ENCODE assay signal across 10 cellular contexts in genomic region chr17:72388765-72389473, GRCh38.
DNase-seq lines count a peak whose midpoint lies in the region; ATAC-seq, FAIRE-seq and TF ChIP-seq lines count a peak whose summit lies in the region.
"Had no signal": no experiment of that assay in that cellular context is flagged by ENCODE, and none has a peak within 500 bp of the region (broad histone marks: within the 10 kb centered on the region; RNA-seq: fewer than 3 reads in every experiment).

No MANE protein-coding gene starts in this region.

- no peak overlapping the region for H3K9ac ChIP-seq in SK-N-SH

- H3K27me3 ChIP-seq in SK-N-SH (ENCODE audit: insufficient read depth) (no peaks in the 10 kb centered on the region), vagina (no peaks in the 10 kb centered on the region)

- DNase-seq in A549 (ENCODE audit: low read depth in 1 of 2, low spot score in 1 of 2), result peak; percentile 87 to 90
- DNase-seq in SK-N-SH, result no peak
- no peak for DNase-seq in NCI-H128 (lab: John Stamatoyannopoulos, UW; ENCODE audit: unreplicated experiment)
- no peak for DNase-seq in activated CD4-positive, alpha-beta memory T cell treated with anti-CD3 and anti-CD28 coated beads for 36 hours
- DNase-seq in vagina (ENCODE audit: extremely low spot score in 2 of 2), result no peak
- no peak for DNase-seq in NCI-H1105 treated with DMSO at 0.1 percent for 48 hours (lab: John Stamatoyannopoulos, UW)
- DNase-seq: activated naive CD4-positive, alpha-beta T cell treated with anti-CD3 and anti-CD28 coated beads, Interleukin-2, amount 50 U/mL, for 16 hours; NCI-H226 had no signal

- 52% methylated on average over 10 of the region's 10 CpGs for WGBS in A549 (ENCODE audit: missing lambda C conversion rate)
- 71% methylated on average over 10 of the region's 10 CpGs for WGBS in SK-N-SH (ENCODE audit: low lambda C conversion rate)

- no peak overlapping the region for H2AFZ ChIP-seq in SK-N-SH (ENCODE audit: low read depth)

- TF ChIP-seq POLR2A in A549 (IDR thresholded peaks at IDR 0.05; ENCODE audit: low read length) (no peak), vagina (IDR thresholded peaks at IDR 0.05) (no peak)

- H3F3A ChIP-seq in SK-N-SH (replicated peaks; ENCODE audit: insufficient read depth), result peaks cover 40% of the 10 kb centered on the region

- TF ChIP-seq RAD21 in A549 (conservative IDR thresholded peaks at IDR 0.05 in 1 of 2, IDR thresholded peaks at IDR 0.05 in 1 of 2), result peak; percentile 77 to 87
- peak; percentile 39 for TF ChIP-seq RAD21 in SK-N-SH (IDR thresholded peaks at IDR 0.05; ENCODE audit: low read length)

- H3K27me3 Mint-ChIP-seq in activated CD4-positive, alpha-beta memory T cell treated with anti-CD3 and anti-CD28 coated beads for 36 hours, result peaks cover 7% of the 10 kb centered on the region

- TF ChIP-seq EP300 in A549 (IDR thresholded peaks at IDR 0.05) (peak; percentile 60 to 75; a peak in 3 of 5 replicates), SK-N-SH (IDR thresholded peaks at IDR 0.05; ENCODE audit: borderline replicate concordance in 1 of 2, low read depth in 1 of 2, low read length in 1 of 2) (peak in 1 of 2 experiments; percentile 75; a peak in 1 of 4 replicates)

- TF ChIP-seq CTCF in A549 (IDR thresholded peaks at IDR 0.05) (peak; percentile 55), SK-N-SH (IDR thresholded peaks at IDR 0.05) (peak; percentile 45), vagina (IDR thresholded peaks at IDR 0.05) (no peak)

- no peaks in the 10 kb centered on the region for H3K36me3 Mint-ChIP-seq in activated CD4-positive, alpha-beta memory T cell treated with anti-CD3 and anti-CD28 coated beads for 36 hours

- POLR2A ChIA-PET in A549 (lab: Yijun Ruan, JAX) (interaction anchor here (0.5 to 1.0 kb wide), 2 partner anchors 16 to 267 kb away, joined by 3 read pairs; no protein-coding TSS in a partner anchor), SK-N-SH (lab: Yijun Ruan, JAX) (no interaction called here)
- POLR2A ChIA-PET in activated CD4-positive, alpha-beta memory T cell treated with anti-CD3 and anti-CD28 coated beads for 36 hours (lab: Charles Lee), result no interaction called here

- H4K20me1 ChIP-seq in SK-N-SH (ENCODE audit: insufficient read depth), result no peaks in the 10 kb centered on the region

- CTCF ChIA-PET in A549 (lab: Yijun Ruan, JAX), result interaction anchor here (0.5 to 2.8 kb wide), 40 partner anchors 9 to 1271 kb away, joined by 3 to 26 read pairs (median 4); partner anchors contain the start of gene SOX9
- CTCF ChIA-PET in SK-N-SH (lab: Yijun Ruan, JAX), result interaction anchor here (0.7 to 1.2 kb wide), 7 partner anchors 9 to 147 kb away, joined by 3 to 5 read pairs (median 4); no protein-coding TSS in a partner anchor
- CTCF ChIA-PET in activated CD4-positive, alpha-beta memory T cell treated with anti-CD3 and anti-CD28 coated beads for 36 hours (lab: Charles Lee), result no interaction called here

- no peak overlapping the region for H3K27ac Mint-ChIP-seq in activated CD4-positive, alpha-beta memory T cell treated with anti-CD3 and anti-CD28 coated beads for 36 hours

- H3K27ac ChIP-seq in A549 (peak overlapping the region; percentile 76 to 85), SK-N-SH (ENCODE audit: low read depth in 2 of 2, low read length in 1 of 2) (peak overlapping the region in 1 of 2 experiments; percentile 93; a peak in 2 of 4 replicates), vagina (no peak overlapping the region)

- intact Hi-C loops in activated CD4-positive, alpha-beta memory T cell treated with anti-CD3 and anti-CD28 coated beads for 36 hours (cut with micrococcal nuclease), result no loop called here
- intact Hi-C loops in vagina (cut with DNase I), result no loop called here

- no peaks in the 10 kb centered on the region for H3K4me1 Mint-ChIP-seq in activated CD4-positive, alpha-beta memory T cell treated with anti-CD3 and anti-CD28 coated beads for 36 hours (ENCODE audit: low read depth)

- H3K9me2 ChIP-seq in SK-N-SH, result no peaks in the 10 kb centered on the region

- no peaks in the 10 kb centered on the region for H3K79me2 ChIP-seq in SK-N-SH (ENCODE audit: insufficient read depth)

- peaks cover 87% of the 10 kb centered on the region for H3K4me1 ChIP-seq in A549
- peaks cover 6 to 67% of the 10 kb centered on the region in 2 experiments; a peak in 3 of 4 replicates for H3K4me1 ChIP-seq in SK-N-SH (ENCODE audit: control insufficient read depth in 1 of 2, insufficient read depth in 2 of 2, low read depth in 1 of 2, low read length in 1 of 2)
- peaks cover 8% of the 10 kb centered on the region for H3K4me1 ChIP-seq in vagina

- H3K9me3 ChIP-seq in A549 (no peaks in the 10 kb centered on the region), SK-N-SH (no peaks in the 10 kb centered on the region), vagina (no peaks in the 10 kb centered on the region)

- H3K4me3 Mint-ChIP-seq in activated CD4-positive, alpha-beta memory T cell treated with anti-CD3 and anti-CD28 coated beads for 36 hours, result no peak overlapping the region

- no peaks in the 10 kb centered on the region for H3K36me3 ChIP-seq in SK-N-SH (replicated peaks in 1 of 2; ENCODE audit: control insufficient read depth in 1 of 2, insufficient read depth in 2 of 2, low read length in 1 of 2)
- no peaks in the 10 kb centered on the region for H3K36me3 ChIP-seq in vagina

- H3K4me3 ChIP-seq in A549 (no peak overlapping the region), SK-N-SH (ENCODE audit: low read depth in 2 of 2, low read length in 1 of 2) (no peak overlapping the region), vagina (no peak overlapping the region)

- peak; percentile 76 for FAIRE-seq in A549 (lab: Jason Lieb, UNC)

- peak; percentile 65 to 76 for ATAC-seq in A549
- ATAC-seq in GM18873 (IDR thresholded peaks at IDR 0.05; ENCODE audit: low FRiP score, unreplicated experiment), result peak; percentile 63
- ATAC-seq in HG03135 (IDR thresholded peaks at IDR 0.05; ENCODE audit: unreplicated experiment), result peak; percentile 48

- H3K4me2 ChIP-seq in A549 (peak overlapping the region; percentile 50), SK-N-SH (no peak overlapping the region)

- no peaks in the 10 kb centered on the region for H3K9me3 Mint-ChIP-seq in activated CD4-positive, alpha-beta memory T cell treated with anti-CD3 and anti-CD28 coated beads for 36 hours

TF ChIP-seq in A549, 52 proteins besides CTCF, POLR2A, EP300 and RAD21 (continues in another document):
- peak; percentile 81 for TF ChIP-seq SMC3 (IDR thresholded peaks at IDR 0.05)
- TF ChIP-seq RCOR1 (IDR thresholded peaks at IDR 0.05; ENCODE audit: low read depth, low read length), result no peak
- TF ChIP-seq JUN (IDR thresholded peaks at IDR 0.05), result peak; percentile 38 to 78; a peak in 4 of 5 replicates
- no peak for TF ChIP-seq KDM1A (IDR thresholded peaks at IDR 0.05; ENCODE audit: low read depth)
- TF ChIP-seq, protein P1, sequence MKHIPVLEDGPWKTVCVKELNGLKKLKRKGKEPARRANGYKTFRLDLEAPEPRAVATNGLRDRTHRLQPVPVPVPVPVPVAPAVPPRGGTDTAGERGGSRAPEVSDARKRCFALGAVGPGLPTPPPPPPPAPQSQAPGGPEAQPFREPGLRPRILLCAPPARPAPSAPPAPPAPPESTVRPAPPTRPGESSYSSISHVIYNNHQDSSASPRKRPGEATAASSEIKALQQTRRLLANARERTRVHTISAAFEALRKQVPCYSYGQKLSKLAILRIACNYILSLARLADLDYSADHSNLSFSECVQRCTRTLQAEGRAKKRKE (CRISPR knock-in tag; IDR thresholded peaks at IDR 0.05; ENCODE audit: low read depth), result peak; percentile 84; the same call in 1 of the 2 replicates
- no peak for TF ChIP-seq ZC3H11A (IDR thresholded peaks at IDR 0.05)
- no peak for TF ChIP-seq MAZ (IDR thresholded peaks at IDR 0.05; ENCODE audit: borderline replicate concordance, low read depth, low read length)
- no peak for TF ChIP-seq HOXB5 (CRISPR knock-in tag; IDR thresholded peaks at IDR 0.05)
- no peak for TF ChIP-seq KDM5A (IDR thresholded peaks at IDR 0.05)
- TF ChIP-seq USF2 (IDR thresholded peaks at IDR 0.05), result no peak
- no peak for TF ChIP-seq RARB (CRISPR knock-in tag; IDR thresholded peaks at IDR 0.05)

TF ChIP-seq in SK-N-SH, 30 proteins besides CTCF, POLR2A, EP300 and RAD21:
- no peak for TF ChIP-seq GABPA (IDR thresholded peaks at IDR 0.05; ENCODE audit: low read depth)
- TF ChIP-seq FOSL2 (IDR thresholded peaks at IDR 0.05; ENCODE audit: borderline replicate concordance, low read depth), result peak; percentile 42; the same call in 1 of the 2 replicates
- TF ChIP-seq, protein P2, sequence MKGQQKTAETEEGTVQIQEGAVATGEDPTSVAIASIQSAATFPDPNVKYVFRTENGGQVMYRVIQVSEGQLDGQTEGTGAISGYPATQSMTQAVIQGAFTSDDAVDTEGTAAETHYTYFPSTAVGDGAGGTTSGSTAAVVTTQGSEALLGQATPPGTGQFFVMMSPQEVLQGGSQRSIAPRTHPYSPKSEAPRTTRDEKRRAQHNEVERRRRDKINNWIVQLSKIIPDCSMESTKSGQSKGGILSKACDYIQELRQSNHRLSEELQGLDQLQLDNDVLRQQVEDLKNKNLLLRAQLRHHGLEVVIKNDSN (IDR thresholded peaks at IDR 0.05; ENCODE audit: borderline replicate concordance, low read depth), result no peak
- TF ChIP-seq TCF12 (IDR thresholded peaks at IDR 0.05), result peak; percentile 85
- no peak for TF ChIP-seq CHD2 (IDR thresholded peaks at IDR 0.05; ENCODE audit: low read length, partially characterized antibody)
- no peak for TF ChIP-seq USF2 (IDR thresholded peaks at IDR 0.05; ENCODE audit: borderline replicate concordance, low read depth, low read length)
- 0 out of 2 replicates have a peak, but pooled peaks have one; percentile 27 for TF ChIP-seq SMC3 (IDR thresholded peaks at IDR 0.05; ENCODE audit: low read depth, low read length)

Comparison
In these comparisons a context has a peak if more than half of its experiments do, and no peak if none do; other contexts are left out.
1. DNase-seq: peak in A549 (2 of 2); none in SK-N-SH (single experiment), NCI-H128 (single experiment), activated CD4-positive, alpha-beta memory T cell treated with anti-CD3 and anti-CD28 coated beads for 36 hours (single experiment), vagina (0 of 2) and NCI-H1105 treated with DMSO at 0.1 percent for 48 hours (single experiment).
2. CTCF ChIP-seq: peak in A549 (single experiment) and SK-N-SH (single experiment); none in vagina (0 of 3).
3. Of the 12 proteins assayed by ChIP-seq in both A549 and SK-N-SH: peak only in A549: MAX, PBX3 and RFX5; only in SK-N-SH: none; in both: CTCF, FOSL2, RAD21 and SMC3; in neither: 4; mixed calls (peak in some experiments, not most) for 1.
4. Peak in every context shown above with its lines, with median percentiles within 50 percentile points of each other: ATAC-seq.